In genomic region chr14:103334644-103335603, GRCh38 we compare ENCODE assay signal across 8 cellular contexts. TPM values are rescaled to one million over a fixed set of nuclear protein-coding genes. Genes with fewer than 3 reads are reported as not detected.
DNase-seq lines count a peak whose midpoint lies in the region; ATAC-seq and TF ChIP-seq lines count a peak whose summit lies in the region.

No MANE protein-coding gene starts in this region.

- DNase-seq in AG20443 (ENCODE audit: low spot score) (peak; percentile 77), GM19238 (ENCODE audit: insufficient read length, low spot score) (peak; percentile 42), SK-N-SH (peak; percentile 82), Right ventricle myocardium inferior (ENCODE audit: missing footprints) (peak; percentile 80), ovary (peak; percentile 79 to 86 (median 84)), testis (peak; percentile 63)
- DNase-seq in activated naive CD8-positive, alpha-beta T cell treated with anti-CD3 and anti-CD28 coated beads for 36 hours = peak; percentile 86

- H3F3A ChIP-seq in SK-N-SH (replicated peaks; ENCODE audit: insufficient read depth) = peaks cover 39% of the 10 kb centered on the region

- H3K9me3 ChIP-seq in SK-N-SH (no peaks in the 10 kb centered on the region), ovary (no peaks in the 10 kb centered on the region), testis (no peaks in the 10 kb centered on the region)

- TF ChIP-seq POLR2A in ovary (IDR thresholded peaks at IDR 0.05) (no peak), testis (IDR thresholded peaks at IDR 0.05) (no peak)

- peaks cover 48% of the 10 kb centered on the region for H3K4me1 Mint-ChIP-seq in activated naive CD8-positive, alpha-beta T cell treated with anti-CD3 and anti-CD28 coated beads for 36 hours

- 3% methylated on average over 23 of the region's 97 CpGs for WGBS in SK-N-SH (ENCODE audit: low lambda C conversion rate)
- WGBS in ovary, 3 donors = 0 to 1% (median 1%) methylated on average over 57 to 93 of the region's 97 CpGs
- 0 to 1% methylated on average over 30 to 50 of the region's 97 CpGs for WGBS in testis, 2 donors

- TF ChIP-seq EP300 in SK-N-SH (IDR thresholded peaks at IDR 0.05; ENCODE audit: borderline replicate concordance in 1 of 2, low read depth in 1 of 2, low read length in 1 of 2) = no peak
- TF ChIP-seq EP300 in ovary (IDR thresholded peaks at IDR 0.05) = no peak

- CTCF ChIA-PET in SK-N-SH (lab: Yijun Ruan, JAX) = interaction anchor here (0.8 to 1.9 kb wide), 3 partner anchors 11 to 278 kb away, joined by 3 to 10 read pairs (median 4); no protein-coding TSS in a partner anchor

- H4K20me1 ChIP-seq in SK-N-SH (ENCODE audit: insufficient read depth) = peaks cover 51% of the 10 kb centered on the region

- ATAC-seq in HG03442 (IDR thresholded peaks at IDR 0.05; ENCODE audit: unreplicated experiment) (peak; percentile 27), Right ventricle myocardium inferior (peak; percentile 8)

- peak overlapping the region; percentile 87 for H3K27ac Mint-ChIP-seq in activated naive CD8-positive, alpha-beta T cell treated with anti-CD3 and anti-CD28 coated beads for 36 hours

- peaks cover 51% of the 10 kb centered on the region for H3K36me3 Mint-ChIP-seq in activated naive CD8-positive, alpha-beta T cell treated with anti-CD3 and anti-CD28 coated beads for 36 hours

- H3K4me2 ChIP-seq in SK-N-SH = peak overlapping the region; percentile 85

- H2AFZ ChIP-seq in SK-N-SH (ENCODE audit: low read depth) = no peak overlapping the region

- H3K27ac ChIP-seq in SK-N-SH (ENCODE audit: low read depth in 2 of 2, low read length in 1 of 2) (peak overlapping the region; percentile 97 to 98), ovary (peak overlapping the region; percentile 99 to 100), testis (peak overlapping the region; percentile 100)

- no peaks in the 10 kb centered on the region for H3K9me2 ChIP-seq in SK-N-SH

- TF ChIP-seq RAD21 in SK-N-SH (IDR thresholded peaks at IDR 0.05; ENCODE audit: low read length) = no peak

- POLR2A ChIA-PET in SK-N-SH (lab: Yijun Ruan, JAX) = interaction anchor here (0.6 to 3.2 kb wide), 5 partner anchors 9 to 366 kb away, joined by 3 to 21 read pairs (median 3); partner anchors contain the start of gene MARK3

- TF ChIP-seq CTCF in SK-N-SH (IDR thresholded peaks at IDR 0.05) = no peak
- no peak for TF ChIP-seq CTCF in ovary (IDR thresholded peaks at IDR 0.05)
- no peak for TF ChIP-seq CTCF in testis (IDR thresholded peaks at IDR 0.05)

- no peaks in the 10 kb centered on the region for H3K27me3 Mint-ChIP-seq in activated naive CD8-positive, alpha-beta T cell treated with anti-CD3 and anti-CD28 coated beads for 36 hours

- H3K9ac ChIP-seq in SK-N-SH = peak overlapping the region; percentile 100

- H3K9me3 Mint-ChIP-seq in activated naive CD8-positive, alpha-beta T cell treated with anti-CD3 and anti-CD28 coated beads for 36 hours = no peaks in the 10 kb centered on the region

- H3K36me3 ChIP-seq in SK-N-SH (replicated peaks in 1 of 2; ENCODE audit: control insufficient read depth in 1 of 2, insufficient read depth in 2 of 2, low read length in 1 of 2) (peaks cover 47 to 49% of the 10 kb centered on the region in 2 experiments), ovary (no peaks in the 10 kb centered on the region), testis (ENCODE audit: low read depth, missing control alignments) (peaks cover 3% of the 10 kb centered on the region)

- H3K4me3 ChIP-seq in SK-N-SH (ENCODE audit: low read depth in 2 of 2, low read length in 1 of 2) (peak overlapping the region; percentile 83 to 94), ovary (peak overlapping the region; percentile 96), testis (peak overlapping the region; percentile 99)

- H3K4me1 ChIP-seq in SK-N-SH (ENCODE audit: control insufficient read depth in 1 of 2, insufficient read depth in 2 of 2, low read depth in 1 of 2, low read length in 1 of 2) (peaks cover 12 to 15% of the 10 kb centered on the region in 2 experiments), ovary (ENCODE audit: insufficient read depth) (peaks cover 6% of the 10 kb centered on the region), testis (peaks cover 23% of the 10 kb centered on the region)

- intact Hi-C loops in Right ventricle myocardium inferior (cut with DNase I) (loop anchor here (2.0 kb wide), 1 partner anchor 50 kb away; the partner anchor contains the start of gene MARK3), ovary (cut with DNase I) (loop anchor here in 2 of 4 donors (5.0 to 10.0 kb wide), 2 partner anchors 50 to 52 kb away; partner anchors contain the start of gene MARK3 (in 2 of the 2)), testis (cut with DNase I; ENCODE audit: low total_unique reads) (no loop called here)

- peak overlapping the region; percentile 92 for H3K4me3 Mint-ChIP-seq in activated naive CD8-positive, alpha-beta T cell treated with anti-CD3 and anti-CD28 coated beads for 36 hours

- H3K27me3 ChIP-seq in SK-N-SH (ENCODE audit: insufficient read depth) (no peaks in the 10 kb centered on the region), ovary (no peaks in the 10 kb centered on the region), testis (no peaks in the 10 kb centered on the region)

- peaks cover 68% of the 10 kb centered on the region for H3K79me2 ChIP-seq in SK-N-SH (ENCODE audit: insufficient read depth)

TF ChIP-seq in SK-N-SH, 30 proteins besides CTCF, POLR2A, EP300 and RAD21 (continues in another document):
- no peak for TF ChIP-seq TAF1 (IDR thresholded peaks at IDR 0.05; ENCODE audit: borderline replicate concordance, low read depth, low read length)
- no peak for TF ChIP-seq TEAD4 (IDR thresholded peaks at IDR 0.05; ENCODE audit: borderline replicate concordance, insufficient read depth)
- no peak for TF ChIP-seq NRF1 (IDR thresholded peaks at IDR 0.05; ENCODE audit: low read depth, low read length)
- no peak for TF ChIP-seq GABPA (IDR thresholded peaks at IDR 0.05; ENCODE audit: low read depth)
- no peak for TF ChIP-seq RCOR1 (IDR thresholded peaks at IDR 0.05; ENCODE audit: low read length)
- TF ChIP-seq JUND (IDR thresholded peaks at IDR 0.05) = peak; percentile 68
- TF ChIP-seq REST (IDR thresholded peaks at IDR 0.05; ENCODE audit: low read depth, low read length) = no peak
- TF ChIP-seq PBX3 (IDR thresholded peaks at IDR 0.05) = 0 out of 2 replicates have a peak, but pooled peaks have one; percentile 8
- TF ChIP-seq FOSL2 (IDR thresholded peaks at IDR 0.05; ENCODE audit: borderline replicate concordance, low read depth) = peak; percentile 84

RNA-seq across cellular contexts. Expression of gene EIF5, which starts 0.9 kb away (rescaled TPM):
- polyA plus RNA-seq in SK-N-SH (2012; rRNA removed) = 120 and 127 TPM in 2 replicates
- 113 and 127 TPM in 2 replicates for polyA plus RNA-seq in SK-N-SH (2012; cell fraction: cytosol; rRNA removed)
- 93.2 and 207 TPM in 2 replicates for polyA plus RNA-seq in SK-N-SH (2012; cell fraction: nucleus; rRNA removed)
- total RNA-seq in activated naive CD8-positive, alpha-beta T cell treated with anti-CD3 and anti-CD28 coated beads for 36 hours = 100 to 1,000 TPM; 409 to 421 TPM
- 252 TPM for total RNA-seq in Right ventricle myocardium inferior
- total RNA-seq in ovary = 100 to 1,000 TPM in 6 of 7 donors, 10 to 100 TPM in 1; 76.7 to 169 (median 134) TPM
- polyA plus RNA-seq in ovary = 10 to 100 TPM; 73.0 to 97.9 TPM
- 100 to 1,000 TPM; 308 to 309 TPM for total RNA-seq in testis
- polyA plus RNA-seq in testis (ENCODE audit: insufficient read depth, low read depth, low replicate concordance) = 366 TPM

RNA-seq across cellular contexts. Expression of gene MARK3, which starts 50.3 kb away (rescaled TPM):
- polyA plus RNA-seq in SK-N-SH (2012; rRNA removed) (73.4 and 94.5 TPM in 2 replicates), ovary (10 to 100 TPM; 46.4 to 60.1 TPM), testis (ENCODE audit: insufficient read depth, low read depth, low replicate concordance) (93.9 TPM)
- polyA plus RNA-seq in SK-N-SH (2012; cell fraction: cytosol; rRNA removed) = 49.0 and 50.0 TPM in 2 replicates
- polyA plus RNA-seq in SK-N-SH (2012; cell fraction: nucleus; rRNA removed) = 255 and 313 TPM in 2 replicates
- total RNA-seq in activated naive CD8-positive, alpha-beta T cell treated with anti-CD3 and anti-CD28 coated beads for 36 hours = 10 to 100 TPM; 71.0 to 74.3 TPM
- total RNA-seq in Right ventricle myocardium inferior (123 TPM), ovary (100 to 1,000 TPM in 1 of 7 donors, 10 to 100 TPM in 6; 63.8 to 110 (median 79.8) TPM), testis (100 to 1,000 TPM; 172 to 198 TPM)

Comparison
In these comparisons a context has a peak if more than half of its experiments do, and no peak if none do; other contexts are left out.
1. Peak in every context shown above with its lines: DNase-seq, ATAC-seq, H3K4me3 ChIP-seq and H3K27ac ChIP-seq.